34 cellular contexts compared by ENCODE assay signal in genomic region chr20:6678101-6678500, GRCh38.
"Had no signal": no experiment of that assay in that cellular context is flagged by ENCODE, and none has a peak within 500 bp of the region (broad histone marks: within the 10 kb centered on the region; RNA-seq: fewer than 3 reads in every experiment).

No MANE protein-coding gene starts in this region.

- H3K27ac ChIP-seq: adrenal gland, ascending aorta, brain microvascular endothelial cell, breast epithelium, cardiac muscle cell had no signal

- FAIRE-seq: astrocyte, bronchial epithelial cell had no signal

- ATAC-seq: activated naive CD4-positive, alpha-beta T cell treated with anti-CD3 and anti-CD28 coated beads, Interleukin-2, amount 50 U/mL, for 72 hours; activated naive CD8-positive, alpha-beta T cell treated with anti-CD3 and anti-CD28 coated beads, Interleukin-2, amount 50 U/mL, for 24 hours; activated T-cell treated with anti-CD3 and anti-CD28 coated beads, Interleukin-2, amount 50 U/mL, for 4 hours; activated T-cell treated with anti-CD3 and anti-CD28 coated beads, Interleukin-2, amount 50 U/mL, for 72 hours; activated T-helper 17 cell treated with anti-CD3 and anti-CD28 coated beads, Interleukin-2, amount 50 U/mL, for 72 hours; body of pancreas had no signal

- DNase-seq: activated effector memory CD4-positive, alpha-beta T cell treated with anti-CD3 and anti-CD28 coated beads, Interleukin-2, amount 50 U/mL, for 16 hours; activated effector memory CD4-positive, alpha-beta T cell treated with Interleukin-2 at 50 U/mL for 16 hours; activated gamma-delta T cell; activated gamma-delta T cell treated with Interleukin-2 at 50 U/mL for 16 hours; activated naive CD4-positive, alpha-beta T cell; activated naive CD4-positive, alpha-beta T cell treated with anti-CD3 and anti-CD28 coated beads for 36 hours; activated naive CD4-positive, alpha-beta T cell treated with anti-CD3 and anti-CD28 coated beads, Interleukin-2, amount 10 ng/mL, durations not matched to agents 7 days and 5 days; activated naive CD4-positive, alpha-beta T cell treated with anti-CD3 and anti-CD28 coated beads, Interleukin-2, amount 50 U/mL, for 16 hours; activated naive CD4-positive, alpha-beta T cell treated with Interleukin-2 at 50 U/mL for 16 hours; activated naive CD8-positive, alpha-beta T cell treated with anti-CD3 and anti-CD28 coated beads for 36 hours; activated naive CD8-positive, alpha-beta T cell treated with anti-CD3 and anti-CD28 coated beads, Interleukin-2, amount 10 ng/mL, durations not matched to agents 7 days and 5 days; activated naive CD8-positive, alpha-beta T cell treated with anti-CD3 and anti-CD28 coated beads, Interleukin-2, amount 50 U/mL, for 24 hours; activated T-cell treated with anti-CD3 and anti-CD28 coated beads, Interleukin-2, amount 50 U/mL, for 1 hour; activated T-cell treated with anti-CD3 and anti-CD28 coated beads, Interleukin-2, amount 50 U/mL, for 24 hours; activated T-cell treated with anti-CD3 and anti-CD28 coated beads, Interleukin-2, amount 50 U/mL, for 4 hours; activated T-cell treated with anti-CD3 and anti-CD28 coated beads, Interleukin-2, amount 50 U/mL, for 48 hours; activated T-cell treated with anti-CD3 and anti-CD28 coated beads, Interleukin-2, amount 50 U/mL, for 72 hours; adrenal gland; amniotic stem cell; amygdala; anterior cingulate cortex; aorta; body of pancreas; brain microvascular endothelial cell; caudate nucleus; central memory CD4-positive, alpha-beta T cell; cerebellar nuclear complex had no signal

- H3K4me3 ChIP-seq: adrenal gland, ascending aorta, body of pancreas, breast epithelium, cardiac muscle cell had no signal

- H3K4me1 ChIP-seq: adrenal gland, ascending aorta, body of pancreas, breast epithelium had no signal

- H3K9me3 ChIP-seq: adrenal gland, ascending aorta, body of pancreas, breast epithelium had no signal

- H3K36me3 ChIP-seq: adrenal gland, ascending aorta, brain microvascular endothelial cell, breast epithelium, cardiac muscle cell had no signal

- H3K27me3 ChIP-seq: adrenal gland, ascending aorta, body of pancreas, brain microvascular endothelial cell, breast epithelium, cardiac muscle cell had no signal
